In the genomic region with DNA sequence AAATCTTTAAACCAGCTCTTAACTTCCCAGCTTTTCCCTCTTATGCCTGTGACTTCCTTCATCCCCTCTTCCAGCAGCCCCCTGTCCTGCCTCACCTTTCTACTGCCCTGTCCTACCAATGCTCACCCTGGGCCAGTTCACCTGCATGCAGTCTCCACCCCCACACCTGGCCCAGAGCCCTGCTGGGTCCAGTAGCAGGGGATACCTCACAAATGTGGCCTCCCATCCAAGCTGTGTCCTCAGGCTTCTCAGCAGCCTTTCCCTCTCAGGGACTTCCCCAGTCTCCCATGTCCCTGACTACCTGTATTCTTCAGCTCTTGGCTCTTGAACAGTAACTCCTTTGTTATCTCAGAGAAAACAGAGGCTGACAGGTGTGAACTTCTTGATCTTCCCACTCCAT, we compare ENCODE assay signal across 37 cellular contexts.
"Had no signal": no experiment of that assay in that cellular context is flagged by ENCODE, and none has a peak within 500 bp of the region (broad histone marks: within the 10 kb centered on the region; RNA-seq: fewer than 3 reads in every experiment).

No MANE protein-coding gene starts in this region.

- H3K9me3 Mint-ChIP-seq: activated CD4-positive, alpha-beta T cell treated with anti-CD3 and anti-CD28 coated beads, Interleukin-2, amount 10 ng/mL, durations not matched to agents 7 days and 5 days; activated naive CD4-positive, alpha-beta T cell treated with anti-CD3 and anti-CD28 coated beads for 36 hours; activated naive CD8-positive, alpha-beta T cell treated with anti-CD3 and anti-CD28 coated beads for 36 hours; activated T-cell treated with anti-CD3 and anti-CD28 coated beads, Interleukin-2, amount 50 U/mL, for 24 hours; activated T-helper 2 cell treated with anti-CD3 and anti-CD28 coated beads, Interferon-gamma antibody, Interleukin-2, Interleukin-4, amounts not matched to agents 10 μg/mL and 5 μg/mL and 100 μg/mL, durations not matched to agents 14 hours and 24 hours and 36 hours; T-helper 1 cell treated with Interleukin-12 subunit alpha and Interleukin-12 subunit beta and Interleukin-4 antibody, amounts not matched to agents 30 μg/mL and 1 μg/mL, for 36 hours; T-helper 2 cell treated with Interferon-gamma antibody and Interleukin-4, amounts not matched to agents 5 μg/mL and 100 μg/mL, for 36 hours had no signal

- H3K36me3 ChIP-seq: adrenal gland, brain microvascular endothelial cell, breast epithelium had no signal

- H3K4me1 ChIP-seq: adrenal gland, body of pancreas, breast epithelium had no signal

- H3K4me3 Mint-ChIP-seq: activated CD4-positive, alpha-beta memory T cell treated with anti-CD3 and anti-CD28 coated beads, Interleukin-2, amount 10 ng/mL, durations not matched to agents 7 days and 5 days; activated CD4-positive, alpha-beta T cell treated with anti-CD3 and anti-CD28 coated beads for 36 hours; activated CD4-positive, alpha-beta T cell treated with anti-CD3 and anti-CD28 coated beads, Interleukin-2, amount 10 ng/mL, durations not matched to agents 7 days and 5 days; activated CD8-positive, alpha-beta memory T cell treated with anti-CD3 and anti-CD28 coated beads, Interleukin-2, amount 10 ng/mL, durations not matched to agents 7 days and 5 days; activated CD8-positive, alpha-beta T cell treated with anti-CD3 and anti-CD28 coated beads, Interleukin-2, amount 10 ng/mL, durations not matched to agents 7 days and 5 days; activated naive CD4-positive, alpha-beta T cell treated with anti-CD3 and anti-CD28 coated beads for 36 hours; activated naive CD8-positive, alpha-beta T cell treated with anti-CD3 and anti-CD28 coated beads for 36 hours; activated T-cell treated with anti-CD3 and anti-CD28 coated beads, Interleukin-2, amount 50 U/mL, for 24 hours; T-helper 1 cell treated with Interleukin-12 subunit alpha and Interleukin-12 subunit beta and Interleukin-4 antibody, amounts not matched to agents 30 μg/mL and 1 μg/mL, for 36 hours; T-helper 2 cell treated with Interferon-gamma antibody and Interleukin-4, amounts not matched to agents 5 μg/mL and 100 μg/mL, for 36 hours had no signal

- DNase-seq: activated CD4-positive, alpha-beta memory T cell treated with anti-CD3 and anti-CD28 coated beads, Interleukin-2, amount 10 ng/mL, durations not matched to agents 7 days and 5 days; activated CD4-positive, alpha-beta T cell treated with anti-CD3 and anti-CD28 coated beads for 1 hour; activated CD4-positive, alpha-beta T cell treated with anti-CD3 and anti-CD28 coated beads for 36 hours; activated CD4-positive, alpha-beta T cell treated with anti-CD3 and anti-CD28 coated beads for 48 hours; activated CD4-positive, alpha-beta T cell treated with anti-CD3 and anti-CD28 coated beads, Interleukin-2, amount 10 ng/mL, durations not matched to agents 7 days and 5 days; activated CD4-positive, alpha-beta T cell treated with anti-CD3 and anti-CD28 coated beads, Interleukin-2, amount 50 U/mL, for 48 hours; activated CD4-positive, CD25-positive, alpha-beta regulatory T cell; activated CD8-positive, alpha-beta memory T cell treated with anti-CD3 and anti-CD28 coated beads for 24 hours; activated CD8-positive, alpha-beta memory T cell treated with anti-CD3 and anti-CD28 coated beads, Interleukin-2, amount 10 ng/mL, durations not matched to agents 7 days and 5 days; activated CD8-positive, alpha-beta memory T cell treated with anti-CD3 and anti-CD28 coated beads, Interleukin-2, amount 50 U/mL, for 48 hours; activated CD8-positive, alpha-beta T cell treated with anti-CD3 and anti-CD28 coated beads, Interleukin-2, amount 10 ng/mL, durations not matched to agents 7 days and 5 days; activated effector memory CD4-positive, alpha-beta T cell treated with anti-CD3 and anti-CD28 coated beads, Interleukin-2, amount 50 U/mL, for 16 hours; activated gamma-delta T cell treated with Interleukin-2 at 50 U/mL for 16 hours; activated naive CD4-positive, alpha-beta T cell; activated naive CD4-positive, alpha-beta T cell treated with anti-CD3 and anti-CD28 coated beads for 36 hours; activated naive CD4-positive, alpha-beta T cell treated with anti-CD3 and anti-CD28 coated beads, Interleukin-2, amount 50 U/mL, for 16 hours; activated naive CD8-positive, alpha-beta T cell treated with anti-CD3 and anti-CD28 coated beads for 36 hours; activated T-cell treated with anti-CD3 and anti-CD28 coated beads, Interleukin-2, amount 50 U/mL, for 24 hours; activated T-cell treated with anti-CD3 and anti-CD28 coated beads, Interleukin-2, amount 50 U/mL, for 48 hours; adrenal gland; amniotic stem cell; aorta; body of pancreas; brain microvascular endothelial cell; central memory CD4-positive, alpha-beta T cell; T-helper 1 cell; T-helper 2 cell; T-helper 9 cell had no signal

- H3K36me3 Mint-ChIP-seq: activated CD8-positive, alpha-beta memory T cell treated with anti-CD3 and anti-CD28 coated beads, Interleukin-2, amount 10 ng/mL, durations not matched to agents 7 days and 5 days; activated naive CD8-positive, alpha-beta T cell treated with anti-CD3 and anti-CD28 coated beads for 36 hours had no signal

- FAIRE-seq: astrocyte, TTC549 had no signal

- H3K4me3 ChIP-seq: adrenal gland, body of pancreas, breast epithelium had no signal

- H3K27me3 Mint-ChIP-seq: activated CD4-positive, alpha-beta memory T cell treated with anti-CD3 and anti-CD28 coated beads, Interleukin-2, amount 10 ng/mL, durations not matched to agents 7 days and 5 days; activated CD4-positive, alpha-beta T cell treated with anti-CD3 and anti-CD28 coated beads, Interleukin-2, amount 10 ng/mL, durations not matched to agents 7 days and 5 days; activated CD8-positive, alpha-beta memory T cell treated with anti-CD3 and anti-CD28 coated beads, Interleukin-2, amount 10 ng/mL, durations not matched to agents 7 days and 5 days; activated T-cell treated with anti-CD3 and anti-CD28 coated beads, Interleukin-2, amount 50 U/mL, for 24 hours had no signal

- ATAC-seq: activated CD4-positive, alpha-beta T cell treated with anti-CD3 and anti-CD28 coated beads for 36 hours; activated CD4-positive, CD25-positive, alpha-beta regulatory T cell treated with anti-CD3 and anti-CD28 coated beads, Interleukin-2, amount 50 U/mL, for 24 hours; activated CD8-positive, alpha-beta memory T cell treated with anti-CD3 and anti-CD28 coated beads, Interleukin-2, amount 10 ng/mL, durations not matched to agents 7 days and 5 days; activated CD8-positive, alpha-beta T cell treated with anti-CD3 and anti-CD28 coated beads, Interleukin-2, amount 10 ng/mL, durations not matched to agents 7 days and 5 days; activated naive CD4-positive, alpha-beta T cell treated with anti-CD3 and anti-CD28 coated beads, Interleukin-2, amount 50 U/mL, for 72 hours; body of pancreas had no signal

- H3K27ac ChIP-seq: adrenal gland, body of pancreas, brain microvascular endothelial cell, VCaP had no signal

- H3K27ac Mint-ChIP-seq: activated CD4-positive, alpha-beta memory T cell treated with anti-CD3 and anti-CD28 coated beads, Interleukin-2, amount 10 ng/mL, durations not matched to agents 7 days and 5 days; activated CD4-positive, alpha-beta T cell treated with anti-CD3 and anti-CD28 coated beads for 36 hours; activated CD4-positive, alpha-beta T cell treated with anti-CD3 and anti-CD28 coated beads, Interleukin-2, amount 10 ng/mL, durations not matched to agents 7 days and 5 days; activated CD8-positive, alpha-beta memory T cell treated with anti-CD3 and anti-CD28 coated beads, Interleukin-2, amount 10 ng/mL, durations not matched to agents 7 days and 5 days; activated CD8-positive, alpha-beta T cell treated with anti-CD3 and anti-CD28 coated beads, Interleukin-2, amount 10 ng/mL, durations not matched to agents 7 days and 5 days; activated naive CD4-positive, alpha-beta T cell treated with anti-CD3 and anti-CD28 coated beads for 36 hours; activated naive CD4-positive, alpha-beta T cell treated with anti-CD3 and anti-CD28 coated beads, Interleukin-2, amount 50 U/mL, for 72 hours; activated naive CD8-positive, alpha-beta T cell treated with anti-CD3 and anti-CD28 coated beads for 36 hours; activated T-cell treated with anti-CD3 and anti-CD28 coated beads, Interleukin-2, amount 50 U/mL, for 24 hours; activated T-helper 2 cell treated with anti-CD3 and anti-CD28 coated beads, Interferon-gamma antibody, Interleukin-2, Interleukin-4, amounts not matched to agents 10 μg/mL and 5 μg/mL and 100 μg/mL, durations not matched to agents 14 hours and 24 hours and 36 hours; T-helper 1 cell treated with Interleukin-12 subunit alpha and Interleukin-12 subunit beta and Interleukin-4 antibody, amounts not matched to agents 30 μg/mL and 1 μg/mL, for 36 hours; T-helper 2 cell treated with Interferon-gamma antibody and Interleukin-4, amounts not matched to agents 5 μg/mL and 100 μg/mL, for 36 hours had no signal

- H3K4me1 Mint-ChIP-seq: activated CD4-positive, alpha-beta memory T cell treated with anti-CD3 and anti-CD28 coated beads, Interleukin-2, amount 10 ng/mL, durations not matched to agents 7 days and 5 days; activated CD4-positive, alpha-beta T cell treated with anti-CD3 and anti-CD28 coated beads for 36 hours; activated CD4-positive, alpha-beta T cell treated with anti-CD3 and anti-CD28 coated beads, Interleukin-2, amount 10 ng/mL, durations not matched to agents 7 days and 5 days; activated CD8-positive, alpha-beta memory T cell treated with anti-CD3 and anti-CD28 coated beads, Interleukin-2, amount 10 ng/mL, durations not matched to agents 7 days and 5 days; activated naive CD8-positive, alpha-beta T cell treated with anti-CD3 and anti-CD28 coated beads for 36 hours had no signal

- H3K9me3 ChIP-seq: adrenal gland, body of pancreas, breast epithelium had no signal
